Comparison of ENCODE assay signal across 10 cellular contexts in genomic region chr2:100882645-100883613, GRCh38.
A peak's percentile ranks its signal among the peaks of the same experiment; 100 is the strongest.
DNase-seq lines count a peak whose midpoint lies in the region; ATAC-seq and TF ChIP-seq lines count a peak whose summit lies in the region.
"Had no signal": no experiment of that assay in that cellular context is flagged by ENCODE, and none has a peak within 500 bp of the region (broad histone marks: within the 10 kb centered on the region; RNA-seq: fewer than 3 reads in every experiment).

No MANE protein-coding gene starts in this region.

- intact Hi-C loops in thyroid gland (cut with DNase I), result no loop called here

- no peaks in the 10 kb centered on the region for H3K36me3 Mint-ChIP-seq in activated naive CD4-positive, alpha-beta T cell treated with anti-CD3 and anti-CD28 coated beads, Interleukin-2, amount 50 U/mL, for 72 hours

- no peak for TF ChIP-seq POLR2A in thyroid gland (IDR thresholded peaks at IDR 0.05)

- no peaks in the 10 kb centered on the region for H3F3A ChIP-seq in MM.1S (ENCODE audit: insufficient read depth, low read length)

- TF ChIP-seq CTCF in MM.1S (IDR thresholded peaks at IDR 0.05; ENCODE audit: low read length) (no peak), fibroblast of mammary gland (conservative IDR thresholded peaks at IDR 0.05; ENCODE audit: control insufficient read depth, insufficient read depth, low read depth, low read length) (no peak), thyroid gland (IDR thresholded peaks at IDR 0.05) (no peak)

- H3K9me2 ChIP-seq in MM.1S (replicated peaks; ENCODE audit: insufficient read depth, low read length), result no peaks in the 10 kb centered on the region

- 0 out of 2 replicates have a peak overlapping the region, but pooled peaks have one; percentile 31 for H3K4me2 ChIP-seq in MM.1S (ENCODE audit: low read depth, low read length)

- H3K4me3 ChIP-seq in MM.1S (ENCODE audit: low read length) (no peak overlapping the region), fibroblast of mammary gland (ENCODE audit: control insufficient read depth, low read depth, low read length) (no peak overlapping the region), thyroid gland (replicated peaks in 1 of 3) (no peak overlapping the region)

- H4K20me1 ChIP-seq in MM.1S (ENCODE audit: insufficient read depth, low read length), result no peaks in the 10 kb centered on the region

- H3K4me1 ChIP-seq in MM.1S (ENCODE audit: low read length) (no peaks in the 10 kb centered on the region; the same call in 1 of the 2 replicates), thyroid gland (peaks cover 15 to 36% of the 10 kb centered on the region in 2 donors)

- H3K27me3 ChIP-seq in MM.1S (replicated peaks; ENCODE audit: insufficient read depth, low read length), result no peaks in the 10 kb centered on the region
- no peaks in the 10 kb centered on the region for H3K27me3 ChIP-seq in thyroid gland

- H3K36me3 ChIP-seq in MM.1S (replicated peaks; ENCODE audit: insufficient read depth, low read length) (no peaks in the 10 kb centered on the region), thyroid gland (no peaks in the 10 kb centered on the region)

- ATAC-seq in activated naive CD4-positive, alpha-beta T cell treated with anti-CD3 and anti-CD28 coated beads, Interleukin-2, amount 50 U/mL, for 72 hours, result peak; percentile 93 to 94
- no peak for ATAC-seq in GM21367 (IDR thresholded peaks at IDR 0.05; ENCODE audit: unreplicated experiment)

- WGBS in thyroid gland, 2 donors, result 77 to 88% methylated on average over 10 to 11 of the region's 11 CpGs

- no peak overlapping the region for H2AFZ ChIP-seq in MM.1S (ENCODE audit: low read length)

- H3K9ac ChIP-seq in MM.1S (ENCODE audit: low read length), result no peak overlapping the region

- H3K9me3 ChIP-seq in MM.1S (replicated peaks; ENCODE audit: insufficient read depth, low read length) (no peaks in the 10 kb centered on the region), thyroid gland (no peaks in the 10 kb centered on the region)

- no peaks in the 10 kb centered on the region for H3K79me2 ChIP-seq in MM.1S (ENCODE audit: low read length)

- H3K9me3 Mint-ChIP-seq in activated naive CD4-positive, alpha-beta T cell treated with anti-CD3 and anti-CD28 coated beads, Interleukin-2, amount 50 U/mL, for 72 hours, result no peaks in the 10 kb centered on the region

- peak overlapping the region in 1 of 2 donors; percentile 57 for H3K27ac Mint-ChIP-seq in activated naive CD4-positive, alpha-beta T cell treated with anti-CD3 and anti-CD28 coated beads, Interleukin-2, amount 50 U/mL, for 72 hours

- DNase-seq in activated naive CD4-positive, alpha-beta T cell treated with anti-CD3 and anti-CD28 coated beads, Interleukin-2, amount 50 U/mL, for 72 hours (ENCODE audit: low spot score in 2 of 2), result peak in 1 of 2 donors; percentile 27
- DNase-seq in activated naive CD4-positive, alpha-beta T cell treated with anti-CD3 and anti-CD28 coated beads, Interleukin-2, amount 50 U/mL, for 16 hours, result no peak
- DNase-seq in MM.1S, result no peak
- peak; percentile 56 for DNase-seq in fibroblast of mammary gland (ENCODE audit: low read depth)
- peak; percentile 21 to 28 for DNase-seq in thyroid gland
- no peak for DNase-seq in HuH-7.5 (ENCODE audit: low spot score)
- DNase-seq in activated CD4-positive, alpha-beta T cell treated with anti-CD3 and anti-CD28 coated beads for 4 hours, result no peak
- DNase-seq: left cardiac atrium, NCI-H2171 had no signal

- H3K27ac ChIP-seq in MM.1S (ENCODE audit: low read length) (no peak overlapping the region), thyroid gland (no peak overlapping the region)

Comparison
In these comparisons a context has a peak if more than half of its experiments do, and no peak if none do; other contexts are left out.
1. DNase-seq: peak in fibroblast of mammary gland (single experiment) and thyroid gland (2 of 2); none in activated naive CD4-positive, alpha-beta T cell treated with anti-CD3 and anti-CD28 coated beads, Interleukin-2, amount 50 U/mL, for 16 hours (single experiment), MM.1S (single experiment), HuH-7.5 (single experiment) and activated CD4-positive, alpha-beta T cell treated with anti-CD3 and anti-CD28 coated beads for 4 hours (0 of 2).